In genomic region chr21:39503138-39503762, GRCh38 we compare ENCODE assay signal across 20 cellular contexts. TPM values are rescaled to one million over a fixed set of nuclear protein-coding genes. Genes with fewer than 3 reads are reported as not detected.
"Had no signal": no experiment of that assay in that cellular context is flagged by ENCODE, and none has a peak within 500 bp of the region (broad histone marks: within the 10 kb centered on the region; RNA-seq: fewer than 3 reads in every experiment).

No MANE protein-coding gene starts in this region.

- H3K9me3 Mint-ChIP-seq: activated CD4-positive, alpha-beta memory T cell treated with anti-CD3 and anti-CD28 coated beads, Interleukin-2, amount 10 ng/mL, durations not matched to agents 7 days and 5 days; neural crest cell; T-helper 2 cell treated with Interferon-gamma antibody and Interleukin-4, amounts not matched to agents 5 μg/mL and 100 μg/mL, for 36 hours had no signal

- H3K36me3 Mint-ChIP-seq: activated naive CD8-positive, alpha-beta T cell treated with anti-CD3 and anti-CD28 coated beads for 36 hours had no signal

- H3K27me3 ChIP-seq: breast epithelium, esophagus squamous epithelium, pancreas, tibial nerve had no signal

- ATAC-seq: activated T-cell treated with anti-CD3 and anti-CD28 coated beads, Interleukin-2, amount 50 U/mL, for 72 hours; stimulated activated naive CD8-positive, alpha-beta T cell treated with anti-CD3 and anti-CD28 coated beads, Interleukin-15, amount 100 ng/mL, for 72 hours had no signal

- H3K4me3 Mint-ChIP-seq: activated CD4-positive, alpha-beta memory T cell treated with anti-CD3 and anti-CD28 coated beads, Interleukin-2, amount 10 ng/mL, durations not matched to agents 7 days and 5 days; activated naive CD8-positive, alpha-beta T cell treated with anti-CD3 and anti-CD28 coated beads for 36 hours; activated T-cell treated with anti-CD3 and anti-CD28 coated beads, Interleukin-2, amount 50 U/mL, for 72 hours; neural crest cell; stimulated activated naive CD8-positive, alpha-beta T cell treated with anti-CD3 and anti-CD28 coated beads, Interleukin-15, amount 100 ng/mL, for 72 hours; T-helper 2 cell treated with Interferon-gamma antibody and Interleukin-4, amounts not matched to agents 5 μg/mL and 100 μg/mL, for 36 hours had no signal

- H3K36me3 ChIP-seq: breast epithelium, esophagus squamous epithelium, left ventricle myocardium inferior, pancreas, tibial nerve had no signal

- FAIRE-seq: keratinocyte, pancreas had no signal

- H3K27ac ChIP-seq: breast epithelium, esophagus squamous epithelium, left ventricle myocardium inferior had no signal

- H3K9me3 ChIP-seq: breast epithelium, esophagus squamous epithelium, left ventricle myocardium inferior, pancreas, tibial nerve had no signal

- H3K4me1 Mint-ChIP-seq: activated CD4-positive, alpha-beta memory T cell treated with anti-CD3 and anti-CD28 coated beads, Interleukin-2, amount 10 ng/mL, durations not matched to agents 7 days and 5 days; activated naive CD8-positive, alpha-beta T cell treated with anti-CD3 and anti-CD28 coated beads for 36 hours; stimulated activated naive CD8-positive, alpha-beta T cell treated with anti-CD3 and anti-CD28 coated beads, Interleukin-15, amount 100 ng/mL, for 72 hours had no signal

- H3K27ac Mint-ChIP-seq: activated CD4-positive, alpha-beta memory T cell treated with anti-CD3 and anti-CD28 coated beads, Interleukin-2, amount 10 ng/mL, durations not matched to agents 7 days and 5 days; activated naive CD8-positive, alpha-beta T cell treated with anti-CD3 and anti-CD28 coated beads for 36 hours; activated T-cell treated with anti-CD3 and anti-CD28 coated beads, Interleukin-2, amount 50 U/mL, for 72 hours; stimulated activated naive CD8-positive, alpha-beta T cell treated with anti-CD3 and anti-CD28 coated beads, Interleukin-15, amount 100 ng/mL, for 72 hours; T-helper 2 cell treated with Interferon-gamma antibody and Interleukin-4, amounts not matched to agents 5 μg/mL and 100 μg/mL, for 36 hours had no signal

- DNase-seq: activated CD4-positive, alpha-beta memory T cell treated with anti-CD3 and anti-CD28 coated beads, Interleukin-2, amount 10 ng/mL, durations not matched to agents 7 days and 5 days; activated CD4-positive, alpha-beta T cell treated with anti-CD3 and anti-CD28 coated beads for 1 hour; activated gamma-delta T cell treated with Interleukin-2 at 50 U/mL for 16 hours; activated naive CD8-positive, alpha-beta T cell treated with anti-CD3 and anti-CD28 coated beads for 36 hours; activated T-cell treated with anti-CD3 and anti-CD28 coated beads, Interleukin-2, amount 50 U/mL, for 72 hours; esophagus squamous epithelium; foreskin fibroblast; left ventricle myocardium inferior; mesendoderm; pancreas; retina; stimulated activated CD4-positive, alpha-beta T cell treated with anti-CD3 and anti-CD28 coated beads, Interleukin-15, amount 100 ng/mL, for 24 hours; stimulated activated CD4-positive, alpha-beta T cell treated with anti-CD3 and anti-CD28 coated beads, Interleukin-4, amount 100 ng/mL, for 24 hours; stimulated activated naive CD8-positive, alpha-beta T cell treated with anti-CD3 and anti-CD28 coated beads, Interleukin-15, amount 100 ng/mL, for 72 hours; SW 1271 had no signal

- H3K4me3 ChIP-seq: breast epithelium, esophagus squamous epithelium, left ventricle myocardium inferior, pancreas, tibial nerve had no signal

- H3K4me1 ChIP-seq: breast epithelium, esophagus squamous epithelium had no signal

- H3K27me3 Mint-ChIP-seq: activated CD4-positive, alpha-beta memory T cell treated with anti-CD3 and anti-CD28 coated beads, Interleukin-2, amount 10 ng/mL, durations not matched to agents 7 days and 5 days; activated naive CD8-positive, alpha-beta T cell treated with anti-CD3 and anti-CD28 coated beads for 36 hours; stimulated activated naive CD8-positive, alpha-beta T cell treated with anti-CD3 and anti-CD28 coated beads, Interleukin-15, amount 100 ng/mL, for 72 hours had no signal

RNA-seq across cellular contexts. Expression of gene LCA5L, which starts 57.7 kb away (rescaled TPM):
- total RNA-seq: activated CD4-positive, alpha-beta memory T cell treated with anti-CD3 and anti-CD28 coated beads, Interleukin-2, amount 10 ng/mL, durations not matched to agents 7 days and 5 days had no signal
